ENCODE assay signal across 35 cellular contexts in genomic region chr11:45303316-45303715, GRCh38. TPM values are rescaled to one million over a fixed set of nuclear protein-coding genes. Genes with fewer than 3 reads are reported as not detected.
"Had no signal": no experiment of that assay in that cellular context is flagged by ENCODE, and none has a peak within 500 bp of the region (broad histone marks: within the 10 kb centered on the region; RNA-seq: fewer than 3 reads in every experiment).

No MANE protein-coding gene starts in this region.

- H3K4me1 Mint-ChIP-seq: activated CD4-positive, alpha-beta T cell treated with anti-CD3 and anti-CD28 coated beads, Interleukin-2, amount 10 ng/mL, durations not matched to agents 24 days and 14 days; activated naive CD8-positive, alpha-beta T cell treated with anti-CD3 and anti-CD28 coated beads for 36 hours; activated T-helper 17 cell treated with anti-CD3 and anti-CD28 coated beads, Interleukin-2, amount 50 U/mL, for 72 hours; central memory CD8-positive, alpha-beta T cell; T-cell had no signal

- H3K27ac Mint-ChIP-seq: activated B cell treated with CpG ODN at 0.5 μM for 24 hours; activated CD4-positive, alpha-beta memory T cell treated with anti-CD3 and anti-CD28 coated beads for 36 hours; activated CD4-positive, alpha-beta T cell treated with anti-CD3 and anti-CD28 coated beads, Interleukin-2, amount 10 ng/mL, durations not matched to agents 24 days and 14 days; activated CD8-positive, alpha-beta memory T cell treated with anti-CD3 and anti-CD28 coated beads, Interleukin-2, amount 10 ng/mL, durations not matched to agents 7 days and 5 days; activated CD8-positive, alpha-beta T cell treated with anti-CD3 and anti-CD28 coated beads for 36 hours; activated naive CD4-positive, alpha-beta T cell treated with anti-CD3 and anti-CD28 coated beads for 36 hours; activated naive CD4-positive, alpha-beta T cell treated with anti-CD3 and anti-CD28 coated beads, Interleukin-2, amount 50 U/mL, for 72 hours; activated naive CD8-positive, alpha-beta T cell treated with anti-CD3 and anti-CD28 coated beads for 36 hours; activated T-cell treated with anti-CD3 and anti-CD28 coated beads, Interleukin-2, amount 50 U/mL, for 72 hours; activated T-helper 1 cell treated with anti-CD3 and anti-CD28 coated beads, Interleukin-12 subunit alpha, Interleukin-12 subunit beta, Interleukin-2, Interleukin-4 antibody, amounts not matched to agents 30 ng/mL and 10 ng/mL and 1 ng/mL, durations not matched to agents 14 hours and 24 hours and 36 hours; activated T-helper 17 cell treated with anti-CD3 and anti-CD28 coated beads, Interleukin-2, amount 50 U/mL, for 72 hours; T-cell; T-helper 17 cell had no signal

- H3K9me3 ChIP-seq: adrenal gland, body of pancreas, breast epithelium had no signal

- H3K9me3 Mint-ChIP-seq: activated B cell treated with CpG ODN at 0.5 μM for 24 hours; activated CD4-positive, alpha-beta memory T cell treated with anti-CD3 and anti-CD28 coated beads for 36 hours; activated CD4-positive, alpha-beta T cell treated with anti-CD3 and anti-CD28 coated beads, Interleukin-2, amount 10 ng/mL, durations not matched to agents 24 days and 14 days; activated CD8-positive, alpha-beta T cell treated with anti-CD3 and anti-CD28 coated beads for 36 hours; activated naive CD4-positive, alpha-beta T cell treated with anti-CD3 and anti-CD28 coated beads for 36 hours; activated naive CD4-positive, alpha-beta T cell treated with anti-CD3 and anti-CD28 coated beads, Interleukin-2, amount 50 U/mL, for 72 hours; activated naive CD8-positive, alpha-beta T cell treated with anti-CD3 and anti-CD28 coated beads for 36 hours; activated T-cell treated with anti-CD3 and anti-CD28 coated beads, Interleukin-2, amount 50 U/mL, for 4 hours; activated T-cell treated with anti-CD3 and anti-CD28 coated beads, Interleukin-2, amount 50 U/mL, for 72 hours; activated T-helper 1 cell treated with anti-CD3 and anti-CD28 coated beads, Interleukin-12 subunit alpha, Interleukin-12 subunit beta, Interleukin-2, Interleukin-4 antibody, amounts not matched to agents 30 ng/mL and 10 ng/mL and 1 ng/mL, durations not matched to agents 14 hours and 24 hours and 36 hours; activated T-helper 17 cell treated with anti-CD3 and anti-CD28 coated beads, Interleukin-2, amount 50 U/mL, for 72 hours; central memory CD8-positive, alpha-beta T cell; T-cell had no signal

- H3K27me3 ChIP-seq: adrenal gland, body of pancreas, breast epithelium had no signal

- H3K36me3 ChIP-seq: adrenal gland, brain microvascular endothelial cell, breast epithelium had no signal

- H3K27ac ChIP-seq: adrenal gland, body of pancreas, brain microvascular endothelial cell, breast epithelium, VCaP had no signal

- H3K4me1 ChIP-seq: body of pancreas, breast epithelium had no signal

- ATAC-seq: activated CD8-positive, alpha-beta memory T cell treated with anti-CD3 and anti-CD28 coated beads, Interleukin-2, amount 10 ng/mL, durations not matched to agents 7 days and 5 days; activated CD8-positive, alpha-beta T cell treated with anti-CD3 and anti-CD28 coated beads for 36 hours; activated naive CD4-positive, alpha-beta T cell treated with anti-CD3 and anti-CD28 coated beads, Interleukin-2, amount 50 U/mL, for 72 hours; activated T-cell treated with anti-CD3 and anti-CD28 coated beads, Interleukin-2, amount 50 U/mL, for 4 hours; activated T-cell treated with anti-CD3 and anti-CD28 coated beads, Interleukin-2, amount 50 U/mL, for 72 hours; activated T-helper 17 cell treated with anti-CD3 and anti-CD28 coated beads, Interleukin-2, amount 50 U/mL, for 72 hours; body of pancreas; T-cell; T-helper 17 cell had no signal

- DNase-seq: activated B cell treated with CpG ODN at 0.5 μM for 24 hours; activated CD4-positive, alpha-beta memory T cell treated with anti-CD3 and anti-CD28 coated beads for 36 hours; activated CD4-positive, alpha-beta T cell treated with anti-CD3 and anti-CD28 coated beads for 4 hours; activated CD4-positive, alpha-beta T cell treated with anti-CD3 and anti-CD28 coated beads, Interleukin-2, amount 10 ng/mL, durations not matched to agents 24 days and 14 days; activated CD4-positive, alpha-beta T cell treated with anti-CD3 and anti-CD28 coated beads, Interleukin-2, amount 50 U/mL, for 1 hour; activated CD4-positive, alpha-beta T cell treated with anti-CD3 and anti-CD28 coated beads, Interleukin-2, amount 50 U/mL, for 4 hours; activated CD4-positive, CD25-positive, alpha-beta regulatory T cell treated with anti-CD3 and anti-CD28 coated beads, Interleukin-2, amount 50 U/mL, for 72 hours; activated CD8-positive, alpha-beta T cell treated with anti-CD3 and anti-CD28 coated beads for 36 hours; activated gamma-delta T cell treated with Interleukin-2 at 50 U/mL for 16 hours; activated naive CD4-positive, alpha-beta T cell; activated naive CD4-positive, alpha-beta T cell treated with anti-CD3 and anti-CD28 coated beads for 36 hours; activated naive CD4-positive, alpha-beta T cell treated with anti-CD3 and anti-CD28 coated beads, Interleukin-2, amount 50 U/mL, for 16 hours; activated naive CD8-positive, alpha-beta T cell treated with anti-CD3 and anti-CD28 coated beads for 36 hours; activated T-cell treated with anti-CD3 and anti-CD28 coated beads for 4 hours; activated T-cell treated with anti-CD3 and anti-CD28 coated beads, Interleukin-2, amount 50 U/mL, for 1 hour; activated T-cell treated with anti-CD3 and anti-CD28 coated beads, Interleukin-2, amount 50 U/mL, for 4 hours; activated T-cell treated with anti-CD3 and anti-CD28 coated beads, Interleukin-2, amount 50 U/mL, for 72 hours; adrenal gland; amniotic stem cell; aorta; body of pancreas; brain microvascular endothelial cell; caudate nucleus; T-cell; T-helper 17 cell; T1000 had no signal

- H3K4me3 ChIP-seq: adrenal gland, body of pancreas, breast epithelium had no signal

- H3K27me3 Mint-ChIP-seq: activated naive CD8-positive, alpha-beta T cell treated with anti-CD3 and anti-CD28 coated beads for 36 hours; central memory CD8-positive, alpha-beta T cell had no signal

- H3K36me3 Mint-ChIP-seq: activated CD4-positive, alpha-beta memory T cell treated with anti-CD3 and anti-CD28 coated beads for 36 hours; activated CD8-positive, alpha-beta memory T cell treated with anti-CD3 and anti-CD28 coated beads, Interleukin-2, amount 10 ng/mL, durations not matched to agents 7 days and 5 days; activated naive CD4-positive, alpha-beta T cell treated with anti-CD3 and anti-CD28 coated beads, Interleukin-2, amount 50 U/mL, for 72 hours; activated naive CD8-positive, alpha-beta T cell treated with anti-CD3 and anti-CD28 coated beads for 36 hours; T-cell had no signal

- H3K4me3 Mint-ChIP-seq: activated B cell treated with CpG ODN at 0.5 μM for 24 hours; activated CD4-positive, alpha-beta memory T cell treated with anti-CD3 and anti-CD28 coated beads for 36 hours; activated CD4-positive, alpha-beta T cell treated with anti-CD3 and anti-CD28 coated beads, Interleukin-2, amount 10 ng/mL, durations not matched to agents 24 days and 14 days; activated CD8-positive, alpha-beta memory T cell treated with anti-CD3 and anti-CD28 coated beads, Interleukin-2, amount 10 ng/mL, durations not matched to agents 7 days and 5 days; activated CD8-positive, alpha-beta T cell treated with anti-CD3 and anti-CD28 coated beads for 36 hours; activated naive CD4-positive, alpha-beta T cell treated with anti-CD3 and anti-CD28 coated beads for 36 hours; activated naive CD8-positive, alpha-beta T cell treated with anti-CD3 and anti-CD28 coated beads for 36 hours; activated T-cell treated with anti-CD3 and anti-CD28 coated beads, Interleukin-2, amount 50 U/mL, for 4 hours; activated T-cell treated with anti-CD3 and anti-CD28 coated beads, Interleukin-2, amount 50 U/mL, for 72 hours; activated T-helper 1 cell treated with anti-CD3 and anti-CD28 coated beads, Interleukin-12 subunit alpha, Interleukin-12 subunit beta, Interleukin-2, Interleukin-4 antibody, amounts not matched to agents 30 ng/mL and 10 ng/mL and 1 ng/mL, durations not matched to agents 14 hours and 24 hours and 36 hours; activated T-helper 17 cell treated with anti-CD3 and anti-CD28 coated beads, Interleukin-2, amount 50 U/mL, for 72 hours; central memory CD8-positive, alpha-beta T cell; T-cell; T-helper 17 cell had no signal

RNA-seq across cellular contexts. Expression of gene SYT13, which starts 17.2 kb away (rescaled TPM):
- total RNA-seq: activated B cell treated with CpG ODN at 0.5 μM for 24 hours; activated CD4-positive, alpha-beta memory T cell treated with anti-CD3 and anti-CD28 coated beads for 36 hours; activated CD4-positive, alpha-beta T cell treated with anti-CD3 and anti-CD28 coated beads, Interleukin-2, amount 10 ng/mL, durations not matched to agents 24 days and 14 days; activated CD8-positive, alpha-beta memory T cell treated with anti-CD3 and anti-CD28 coated beads, Interleukin-2, amount 10 ng/mL, durations not matched to agents 7 days and 5 days; activated CD8-positive, alpha-beta T cell treated with anti-CD3 and anti-CD28 coated beads for 36 hours; activated naive CD4-positive, alpha-beta T cell treated with anti-CD3 and anti-CD28 coated beads for 36 hours; activated naive CD4-positive, alpha-beta T cell treated with anti-CD3 and anti-CD28 coated beads, Interleukin-2, amount 50 U/mL, for 72 hours; activated naive CD8-positive, alpha-beta T cell treated with anti-CD3 and anti-CD28 coated beads for 36 hours; activated T-cell treated with anti-CD3 and anti-CD28 coated beads, Interleukin-2, amount 50 U/mL, for 72 hours; activated T-helper 1 cell treated with anti-CD3 and anti-CD28 coated beads, Interleukin-12 subunit alpha, Interleukin-12 subunit beta, Interleukin-2, Interleukin-4 antibody, amounts not matched to agents 30 ng/mL and 10 ng/mL and 1 ng/mL, durations not matched to agents 14 hours and 24 hours and 36 hours; activated T-helper 17 cell treated with anti-CD3 and anti-CD28 coated beads, Interleukin-2, amount 50 U/mL, for 72 hours; T-helper 1 cell treated with Interleukin-12 subunit alpha and Interleukin-12 subunit beta and Interleukin-4 antibody, amounts not matched to agents 30 ng/mL and 1 ng/mL, for 36 hours; T-helper 2 cell treated with Interferon-gamma antibody and Interleukin-4, amounts not matched to agents 100 ng/mL and 5 ng/mL, for 36 hours had no signal
